ENCODE assay signal across 2 cellular contexts in genomic region chr13:58960909-58961308, GRCh38.
TF ChIP-seq lines count a peak whose summit lies in the region.

No MANE protein-coding gene starts in this region.

TF ChIP-seq in HepG2, 621 proteins besides CTCF, POLR2A, EP300 and RAD21:
- no peak for TF ChIP-seq GZF1 (CRISPR knock-in tag; IDR thresholded peaks at IDR 0.05)
- TF ChIP-seq STAG1 (CRISPR knock-in tag; IDR thresholded peaks at IDR 0.05): peak; percentile 53

TF ChIP-seq in endothelial cell of umbilical vein, 7 proteins besides CTCF, POLR2A, EP300 and RAD21:
- TF ChIP-seq, protein P1, sequence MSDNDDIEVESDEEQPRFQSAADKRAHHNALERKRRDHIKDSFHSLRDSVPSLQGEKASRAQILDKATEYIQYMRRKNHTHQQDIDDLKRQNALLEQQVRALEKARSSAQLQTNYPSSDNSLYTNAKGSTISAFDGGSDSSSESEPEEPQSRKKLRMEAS (IDR thresholded peaks at IDR 0.05; ENCODE audit: insufficient read depth, insufficient read length): no peak
- TF ChIP-seq JUN (IDR thresholded peaks at IDR 0.05; ENCODE audit: borderline replicate concordance, insufficient read depth, insufficient read length, low read depth) (no peak), POLR2AphosphoS5 (IDR thresholded peaks at IDR 0.05; ENCODE audit: insufficient read depth, low read depth, low read length) (no peak)
